Comparison of ENCODE assay signal across 22 cellular contexts in the genomic region with DNA sequence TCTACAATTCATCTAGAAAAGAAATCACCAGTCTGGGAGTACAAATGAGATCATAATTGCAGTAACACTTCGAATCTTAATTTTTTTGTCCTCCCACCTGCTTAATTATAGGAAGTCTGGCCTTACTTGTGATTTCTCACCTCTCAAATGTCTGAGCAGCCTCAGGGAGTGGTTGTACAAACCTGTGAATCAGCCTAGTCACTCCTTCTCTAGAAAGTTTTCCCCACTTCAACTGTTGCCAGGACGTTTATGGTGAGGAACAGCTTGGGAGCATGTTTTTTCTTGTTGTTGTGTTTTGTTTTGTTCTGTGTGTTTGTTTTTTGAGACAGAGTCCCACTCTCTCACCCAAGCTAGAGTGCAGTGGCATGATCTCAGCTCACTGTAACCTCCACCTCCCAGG. TPM values are rescaled to one million over a fixed set of nuclear protein-coding genes. Genes with fewer than 3 reads are reported as not detected.
DNase-seq lines count a peak whose midpoint lies in the region; ATAC-seq, FAIRE-seq and TF ChIP-seq lines count a peak whose summit lies in the region.
"Had no signal": no experiment of that assay in that cellular context is flagged by ENCODE, and none has a peak within 500 bp of the region (broad histone marks: within the 10 kb centered on the region; RNA-seq: fewer than 3 reads in every experiment).

No MANE protein-coding gene starts in this region.

- H3K4me2 ChIP-seq in PC-3 (ENCODE audit: low read length), result no peak overlapping the region

- H3K9me3 ChIP-seq in left lung, result peaks cover 0 to 8% of the 10 kb centered on the region in 2 donors
- H3K9me3 ChIP-seq in HAP-1, result no peaks in the 10 kb centered on the region
- H3K9me3 ChIP-seq in PC-3 (ENCODE audit: low read length), result no peaks in the 10 kb centered on the region

- POLR2A ChIA-PET in PC-3 (lab: Charles Lee; ENCODE audit: unreplicated experiment), result interaction anchor here (0.6 to 1.0 kb wide), 2 partner anchors 148 to 834 kb away, joined by 3 to 6 read pairs; no protein-coding TSS in a partner anchor

- DNase-seq in bronchial epithelial cell (ENCODE audit: low read depth) (peak; percentile 99), left lung (no peak), HAP-1 (ENCODE audit: low spot score in 2 of 2) (no peak), endothelial cell (ENCODE audit: low spot score) (no peak), PC-3 (no peak)
- DNase-seq: C1 segment of cervical spinal cord; Calu3; CD4-positive, alpha-beta memory T cell; COR-L47; DMS53; DMS79 treated with DMSO at 0.1 percent for 48 hours; GF-D8; GOT3; HCEC 1CT had no signal

- no peaks in the 10 kb centered on the region for H3K79me2 ChIP-seq in PC-3 (ENCODE audit: low read length)

- TF ChIP-seq CTCF in bronchial epithelial cell (IDR thresholded peaks at IDR 0.05; ENCODE audit: insufficient read depth, low read length, severe bottlenecking) (no peak), left lung (IDR thresholded peaks at IDR 0.05) (no peak), endothelial cell (IDR thresholded peaks at IDR 0.05; ENCODE audit: unreplicated experiment) (no peak), PC-3 (conservative IDR thresholded peaks at IDR 0.05; ENCODE audit: low read depth, low read length) (no peak)

- CTCF ChIA-PET in PC-3 (lab: Charles Lee), result no interaction called here

- H3K4me3 Mint-ChIP-seq in endothelial cell (ENCODE audit: unreplicated experiment), result no peak overlapping the region
- H3K4me3 Mint-ChIP-seq: CD4-positive, alpha-beta memory T cell had no signal

- H4K20me1 ChIP-seq in PC-3 (ENCODE audit: low read length), result no peaks in the 10 kb centered on the region

- H3K27ac ChIP-seq in left lung (no peak overlapping the region), PC-3 (ENCODE audit: low read length) (no peak overlapping the region)

- FAIRE-seq in bronchial epithelial cell (lab: Jason Lieb, UNC), result no peak
- FAIRE-seq: GM12891, GM18507, H54 had no signal

- H3K36me3 Mint-ChIP-seq in endothelial cell (ENCODE audit: low read depth, unreplicated experiment), result no peaks in the 10 kb centered on the region

- H3K4me3 ChIP-seq in bronchial epithelial cell (ENCODE audit: low read depth, low read length) (no peak overlapping the region), left lung (no peak overlapping the region), HAP-1 (no peak overlapping the region), PC-3 (ENCODE audit: low read length) (no peak overlapping the region)

- no peak overlapping the region for H3K9ac ChIP-seq in PC-3 (ENCODE audit: low read length)

- H3K9me3 Mint-ChIP-seq in endothelial cell (ENCODE audit: unreplicated experiment), result no peaks in the 10 kb centered on the region

- H3K36me3 ChIP-seq in bronchial epithelial cell (ENCODE audit: control insufficient read depth, insufficient read depth, low read length) (no peaks in the 10 kb centered on the region), left lung (no peaks in the 10 kb centered on the region), HAP-1 (replicated peaks) (no peaks in the 10 kb centered on the region), PC-3 (ENCODE audit: low read depth, low read length) (no peaks in the 10 kb centered on the region)

- H3K27me3 ChIP-seq in bronchial epithelial cell (ENCODE audit: control insufficient read depth, insufficient read depth, low read length) (no peaks in the 10 kb centered on the region), left lung (no peaks in the 10 kb centered on the region), HAP-1 (ENCODE audit: low read depth) (no peaks in the 10 kb centered on the region), PC-3 (ENCODE audit: low read length) (no peaks in the 10 kb centered on the region)

- H3K27me3 Mint-ChIP-seq in endothelial cell (ENCODE audit: unreplicated experiment), result peaks cover under 1% of the 10 kb centered on the region

- intact Hi-C loops in left lung (cut with DNase I), result no loop called here
- intact Hi-C loops in PC-3 (cut with micrococcal nuclease), result no loop called here

- H3K9me2 ChIP-seq in PC-3 (replicated peaks; ENCODE audit: low read length), result no peaks in the 10 kb centered on the region

- in situ Hi-C loops in HAP-1 (cut with MboI; ENCODE audit: low sequenced_read_pairs), result no loop called here

- H3K4me1 ChIP-seq in left lung, result peaks cover 0 to 5% of the 10 kb centered on the region in 2 donors
- H3K4me1 ChIP-seq in HAP-1, result no peaks in the 10 kb centered on the region
- no peaks in the 10 kb centered on the region for H3K4me1 ChIP-seq in PC-3 (ENCODE audit: insufficient read depth, low read length)

- BruUV-seq in PC-3 (replicated peaks; lab: Mats Ljungman, UMichigan), result no TSS peak

- no peaks in the 10 kb centered on the region for H3F3A ChIP-seq in PC-3 (ENCODE audit: low read length, unreplicated experiment)

- no peak overlapping the region for H3K27ac Mint-ChIP-seq in endothelial cell (ENCODE audit: unreplicated experiment)
- H3K27ac Mint-ChIP-seq: CD4-positive, alpha-beta memory T cell had no signal

- H2AFZ ChIP-seq in PC-3 (ENCODE audit: low read length), result no peak overlapping the region

- ATAC-seq in esophagus mucosa (peak; percentile 78), left lung (peak; percentile 52), PC-3 (no peak)

- H3K4me1 Mint-ChIP-seq in endothelial cell (ENCODE audit: unreplicated experiment), result no peaks in the 10 kb centered on the region
- H3K4me1 Mint-ChIP-seq: CD4-positive, alpha-beta memory T cell had no signal

RNA-seq across cellular contexts. Expression of a gene that starts 50.3 kb away (rescaled TPM):
- 0.51 TPM in 1 of 2 replicates, not detected in the other for total RNA-seq in bronchial epithelial cell
- 0.76 TPM for total RNA-seq in esophagus mucosa
- 1 to 10 TPM; 1.3 to 1.9 TPM for total RNA-seq in left lung
- total RNA-seq in endothelial cell (ENCODE audit: unreplicated experiment), result 1.6 TPM
- total RNA-seq in PC-3 (2014; rRNA removed), result not detected in 2 replicates
- total RNA-seq: A172; A673; CD4-positive, alpha-beta memory T cell; Daoy; G401 had no signal
